ENCODE assay signal across 8 cellular contexts in the genomic region with DNA sequence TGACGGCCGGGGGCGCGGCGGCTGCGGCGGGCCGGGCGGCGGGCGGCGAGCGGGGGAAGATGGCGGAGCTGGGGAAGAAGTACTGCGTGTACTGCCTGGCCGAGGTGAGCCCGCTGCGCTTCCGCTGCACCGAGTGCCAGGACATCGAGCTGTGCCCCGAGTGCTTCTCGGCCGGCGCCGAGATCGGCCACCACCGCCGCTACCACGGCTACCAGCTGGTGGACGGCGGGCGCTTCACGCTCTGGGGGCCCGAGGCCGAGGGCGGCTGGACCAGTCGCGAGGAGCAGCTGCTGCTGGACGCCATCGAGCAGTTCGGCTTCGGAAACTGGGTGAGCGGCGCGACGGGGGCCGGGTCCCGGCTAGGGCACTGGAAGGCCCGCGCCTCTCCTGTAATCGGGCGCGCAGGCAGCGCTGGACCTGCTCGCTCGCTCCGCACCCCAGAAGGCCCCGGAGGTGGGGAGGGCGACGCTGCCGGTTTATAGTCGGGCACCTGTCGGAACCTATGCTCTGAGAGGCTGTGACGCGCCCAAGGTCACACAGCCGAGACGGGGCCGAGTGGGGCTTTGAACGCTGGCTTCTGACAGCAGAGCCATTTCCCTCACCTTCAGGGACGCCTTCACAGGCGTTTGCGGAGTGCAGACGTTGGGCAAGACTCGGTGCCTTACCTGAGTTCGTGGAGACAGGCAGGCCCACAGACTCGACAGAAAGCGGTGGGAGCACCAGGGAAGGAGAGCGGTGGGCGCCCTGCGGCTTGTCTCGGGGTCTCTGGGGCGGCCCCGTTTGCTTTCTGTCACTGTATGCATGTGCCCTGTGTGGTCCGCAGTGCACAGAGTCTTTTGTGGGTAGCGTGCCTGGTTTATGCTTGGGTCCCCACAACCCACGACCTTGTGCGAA. TPM values are rescaled to one million over a fixed set of nuclear protein-coding genes. Genes with fewer than 3 reads are reported as not detected.
DNase-seq lines count a peak whose midpoint lies in the region; ATAC-seq and TF ChIP-seq lines count a peak whose summit lies in the region.

No MANE protein-coding gene starts in this region.

- H3K79me2 ChIP-seq in neural cell (replicated peaks; ENCODE audit: insufficient read depth, low read length) = peaks cover 43% of the 10 kb centered on the region

- H3K36me3 ChIP-seq in esophagus (ENCODE audit: control insufficient read depth in 2 of 2, insufficient read depth in 2 of 2, low read length in 1 of 2) (peaks cover 0 to 2% of the 10 kb centered on the region in 2 donors), neural cell (ENCODE audit: insufficient read depth, low read length) (no peaks in the 10 kb centered on the region), transverse colon (no peaks in the 10 kb centered on the region)

- H3K9ac ChIP-seq in neural cell (ENCODE audit: low read length) = peak overlapping the region; percentile 94

- ATAC-seq in GM18511 (IDR thresholded peaks at IDR 0.05; ENCODE audit: unreplicated experiment) = peak; percentile 37
- ATAC-seq in HG02571 (IDR thresholded peaks at IDR 0.05; ENCODE audit: unreplicated experiment) = peak; percentile 29

- peak overlapping the region; percentile 69 to 98 for H3K4me3 ChIP-seq in esophagus (ENCODE audit: low read depth in 1 of 2, low read length in 2 of 2)
- peak overlapping the region; percentile 100 for H3K4me3 ChIP-seq in neural cell (ENCODE audit: low read length)
- H3K4me3 ChIP-seq in transverse colon = peak overlapping the region; percentile 82 to 95 (median 84)

- DNase-seq in NCI-H774 (lab: John Stamatoyannopoulos, UW) = peak; percentile 45
- DNase-seq in activated T-cell treated with anti-CD3 and anti-CD28 coated beads for 48 hours (ENCODE audit: low read depth) = peak; percentile 30
- peak; percentile 58 for DNase-seq in transverse colon
- DNase-seq in MV-4-11 (lab: John Stamatoyannopoulos, UW) = no peak

- intact Hi-C loops in transverse colon (cut with DNase I; ENCODE audit: low total_unique reads) = no loop called here

- peak overlapping the region; percentile 81 for H3K4me2 ChIP-seq in neural cell (ENCODE audit: low read length)

- no peak for TF ChIP-seq RAD21 in neural cell (conservative IDR thresholded peaks at IDR 0.05)

- WGBS in esophagus, 2 donors = 1% methylated on average over 72 to 88 of the region's 88 CpGs
- 1 to 30% methylated on average over 2 to 49 of the region's 88 CpGs for WGBS in transverse colon (ENCODE audit: low coverage in 1 of 2), 2 donors

- peaks cover 10% of the 10 kb centered on the region for H4K20me1 ChIP-seq in neural cell (ENCODE audit: insufficient read depth)

- H3K9me3 ChIP-seq in esophagus (ENCODE audit: control insufficient read depth in 2 of 2, insufficient read depth in 1 of 2, low read depth in 1 of 2, low read length in 1 of 2) (no peaks in the 10 kb centered on the region), neural cell (ENCODE audit: low read length) (no peaks in the 10 kb centered on the region), transverse colon (no peaks in the 10 kb centered on the region)

- H3K27me3 ChIP-seq in esophagus (ENCODE audit: control insufficient read depth in 1 of 2, insufficient read depth in 2 of 2, low read length in 2 of 2) = no peaks in the 10 kb centered on the region
- no peaks in the 10 kb centered on the region for H3K27me3 ChIP-seq in neural cell (ENCODE audit: insufficient read depth, low read depth, low read length)
- H3K27me3 ChIP-seq in transverse colon = no peaks in the 10 kb centered on the region

- TF ChIP-seq EP300 in neural cell (conservative IDR thresholded peaks at IDR 0.05; ENCODE audit: poor library complexity, severe bottlenecking) (no peak), transverse colon (IDR thresholded peaks at IDR 0.05; ENCODE audit: low read depth) (no peak)

- H3K9me2 ChIP-seq in neural cell (ENCODE audit: insufficient read depth, low read length) = no peaks in the 10 kb centered on the region

- TF ChIP-seq POLR2A in transverse colon (IDR thresholded peaks at IDR 0.05) = peak; percentile 68

- no peak for TF ChIP-seq CTCF in neural cell (IDR thresholded peaks at IDR 0.05; ENCODE audit: poor library complexity, severe bottlenecking)
- no peak for TF ChIP-seq CTCF in transverse colon (IDR thresholded peaks at IDR 0.05)

- H3K4me1 ChIP-seq in esophagus (ENCODE audit: control insufficient read depth in 2 of 2, insufficient read depth in 2 of 2, low read length in 1 of 2) = peaks cover 17 to 25% of the 10 kb centered on the region in 2 donors
- peaks cover 20 to 43% (median 36%) of the 10 kb centered on the region in 4 donors for H3K4me1 ChIP-seq in transverse colon

- H3K27ac ChIP-seq in esophagus (ENCODE audit: low read depth in 2 of 2, low read length in 1 of 2) = peak overlapping the region; percentile 94 to 97
- H3K27ac ChIP-seq in neural cell (ENCODE audit: low read length) = peak overlapping the region; percentile 84
- H3K27ac ChIP-seq in transverse colon = peak overlapping the region; percentile 86 to 90 (median 88)

- in situ Hi-C loops in transverse colon (cut with MboI; ENCODE audit: low pct_ligation_motif_present in 1 of 4, low pct_unique_long_range_greater_than_20kb in 1 of 4, low sequenced_read_pairs in 3 of 4) = no loop called here

- no peak overlapping the region for H2AFZ ChIP-seq in neural cell (ENCODE audit: low read depth, low read length)

- no peaks in the 10 kb centered on the region for H3F3A ChIP-seq in neural cell (ENCODE audit: insufficient read depth, low read length, poor library complexity, severe bottlenecking)

TF ChIP-seq in neural cell, 6 proteins besides CTCF, POLR2A, EP300 and RAD21:
- TF ChIP-seq MXI1 (conservative IDR thresholded peaks at IDR 0.05; ENCODE audit: poor library complexity, severe bottlenecking) = peak; percentile 35
- TF ChIP-seq, protein P1, sequence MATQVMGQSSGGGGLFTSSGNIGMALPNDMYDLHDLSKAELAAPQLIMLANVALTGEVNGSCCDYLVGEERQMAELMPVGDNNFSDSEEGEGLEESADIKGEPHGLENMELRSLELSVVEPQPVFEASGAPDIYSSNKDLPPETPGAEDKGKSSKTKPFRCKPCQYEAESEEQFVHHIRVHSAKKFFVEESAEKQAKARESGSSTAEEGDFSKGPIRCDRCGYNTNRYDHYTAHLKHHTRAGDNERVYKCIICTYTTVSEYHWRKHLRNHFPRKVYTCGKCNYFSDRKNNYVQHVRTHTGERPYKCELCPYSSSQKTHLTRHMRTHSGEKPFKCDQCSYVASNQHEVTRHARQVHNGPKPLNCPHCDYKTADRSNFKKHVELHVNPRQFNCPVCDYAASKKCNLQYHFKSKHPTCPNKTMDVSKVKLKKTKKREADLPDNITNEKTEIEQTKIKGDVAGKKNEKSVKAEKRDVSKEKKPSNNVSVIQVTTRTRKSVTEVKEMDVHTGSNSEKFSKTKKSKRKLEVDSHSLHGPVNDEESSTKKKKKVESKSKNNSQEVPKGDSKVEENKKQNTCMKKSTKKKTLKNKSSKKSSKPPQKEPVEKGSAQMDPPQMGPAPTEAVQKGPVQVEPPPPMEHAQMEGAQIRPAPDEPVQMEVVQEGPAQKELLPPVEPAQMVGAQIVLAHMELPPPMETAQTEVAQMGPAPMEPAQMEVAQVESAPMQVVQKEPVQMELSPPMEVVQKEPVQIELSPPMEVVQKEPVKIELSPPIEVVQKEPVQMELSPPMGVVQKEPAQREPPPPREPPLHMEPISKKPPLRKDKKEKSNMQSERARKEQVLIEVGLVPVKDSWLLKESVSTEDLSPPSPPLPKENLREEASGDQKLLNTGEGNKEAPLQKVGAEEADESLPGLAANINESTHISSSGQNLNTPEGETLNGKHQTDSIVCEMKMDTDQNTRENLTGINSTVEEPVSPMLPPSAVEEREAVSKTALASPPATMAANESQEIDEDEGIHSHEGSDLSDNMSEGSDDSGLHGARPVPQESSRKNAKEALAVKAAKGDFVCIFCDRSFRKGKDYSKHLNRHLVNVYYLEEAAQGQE (IDR thresholded peaks at IDR 0.05; ENCODE audit: borderline replicate concordance) = peak; percentile 19
- peak; percentile 3 for TF ChIP-seq POLR2AphosphoS5 (IDR thresholded peaks at IDR 0.05)
- no peak for TF ChIP-seq EZH2 (IDR thresholded peaks at IDR 0.05; ENCODE audit: borderline replicate concordance, insufficient read depth, low read length, poor library complexity, severe bottlenecking)
TF ChIP-seq in neural cell: peak in this region for 3.

RNA-seq across cellular contexts. Expression of gene TADA2B, which starts 0.6 kb away (rescaled TPM):
- polyA plus RNA-seq in esophagus = 1 to 10 TPM; 8.4 to 8.5 TPM
- polyA plus RNA-seq in neural cell = 13.9 and 14.9 TPM in 2 replicates
- 35.3 and 38.2 TPM in 2 replicates for polyA minus RNA-seq in neural cell
- total RNA-seq in transverse colon = 10 to 100 TPM; 18.7 to 31.8 (median 27.4) TPM

RNA-seq across cellular contexts. Expression of gene GRPEL1, which starts 24.1 kb away (rescaled TPM):
- polyA plus RNA-seq in esophagus (10 to 100 TPM; 21.7 to 37.8 TPM), neural cell (24.9 and 28.5 TPM in 2 replicates)
- 15.6 and 20.0 TPM in 2 replicates for polyA minus RNA-seq in neural cell
- total RNA-seq in transverse colon = 10 to 100 TPM in 2 of 4 donors, 1 to 10 TPM in 2; 1.1 to 22.0 (median 12.5) TPM
